In the genomic region with DNA sequence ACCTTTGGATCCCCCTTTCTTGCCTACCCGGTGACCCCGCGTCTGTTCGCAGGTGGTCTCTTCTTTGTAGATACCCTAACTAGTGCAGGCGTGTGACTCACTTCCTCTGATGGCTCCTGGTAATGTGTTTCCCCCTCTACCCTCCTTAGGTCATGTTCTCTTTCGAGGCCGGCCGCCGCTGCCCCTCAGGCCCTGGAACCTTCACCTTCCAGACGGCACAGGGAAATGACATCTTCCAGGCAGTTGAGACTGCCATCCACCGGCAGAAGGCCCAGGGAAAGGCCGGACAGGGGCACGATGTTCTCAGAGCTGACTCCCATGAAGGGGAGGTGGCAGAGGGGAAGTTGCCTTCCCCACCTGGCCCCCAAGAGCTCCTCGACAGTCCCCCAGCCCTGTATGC, we compare ENCODE assay signal across 12 cellular contexts. TPM values are rescaled to one million over a fixed set of nuclear protein-coding genes. Genes with fewer than 3 reads are reported as not detected.
A peak's percentile ranks its signal among the peaks of the same experiment; 100 is the strongest.
DNase-seq lines count a peak whose midpoint lies in the region; ATAC-seq and TF ChIP-seq lines count a peak whose summit lies in the region.
"Had no signal": no experiment of that assay in that cellular context is flagged by ENCODE, and none has a peak within 500 bp of the region (broad histone marks: within the 10 kb centered on the region; RNA-seq: fewer than 3 reads in every experiment).

No MANE protein-coding gene starts in this region.

- no peak for ATAC-seq in activated naive CD8-positive, alpha-beta T cell treated with anti-CD3 and anti-CD28 coated beads, Interleukin-2, amount 50 U/mL, for 24 hours
- no peak for ATAC-seq in HG02642 (IDR thresholded peaks at IDR 0.05; ENCODE audit: poor library complexity, unreplicated experiment)
- no peak for ATAC-seq in HG02623 (IDR thresholded peaks at IDR 0.05; ENCODE audit: unreplicated experiment)
- ATAC-seq: esophagus mucosa had no signal

- H3K9me3 ChIP-seq in AG04450 (ENCODE audit: control insufficient read depth, insufficient read depth, low read length) = no peaks in the 10 kb centered on the region; the same call in 1 of the 2 replicates

- H3K27ac Mint-ChIP-seq in activated naive CD8-positive, alpha-beta T cell treated with anti-CD3 and anti-CD28 coated beads, Interleukin-2, amount 50 U/mL, for 24 hours = no peak overlapping the region
- H3K27ac Mint-ChIP-seq in nephron = no peak overlapping the region

- H3K36me3 Mint-ChIP-seq in activated naive CD8-positive, alpha-beta T cell treated with anti-CD3 and anti-CD28 coated beads, Interleukin-2, amount 50 U/mL, for 24 hours (ENCODE audit: low read depth) = peaks cover 7% of the 10 kb centered on the region
- peaks cover 5% of the 10 kb centered on the region for H3K36me3 Mint-ChIP-seq in nephron (ENCODE audit: low read depth)

- H3K4me1 Mint-ChIP-seq in activated naive CD8-positive, alpha-beta T cell treated with anti-CD3 and anti-CD28 coated beads, Interleukin-2, amount 50 U/mL, for 24 hours = peaks cover 26% of the 10 kb centered on the region
- H3K4me1 Mint-ChIP-seq in nephron = peaks cover 25% of the 10 kb centered on the region

- H3K9me3 Mint-ChIP-seq in activated naive CD8-positive, alpha-beta T cell treated with anti-CD3 and anti-CD28 coated beads, Interleukin-2, amount 50 U/mL, for 24 hours = no peaks in the 10 kb centered on the region
- H3K9me3 Mint-ChIP-seq in nephron = no peaks in the 10 kb centered on the region

- H3K27me3 Mint-ChIP-seq in activated naive CD8-positive, alpha-beta T cell treated with anti-CD3 and anti-CD28 coated beads, Interleukin-2, amount 50 U/mL, for 24 hours = peaks cover 14% of the 10 kb centered on the region
- peaks cover 31% of the 10 kb centered on the region for H3K27me3 Mint-ChIP-seq in nephron (ENCODE audit: low read depth)

- no peak for TF ChIP-seq CTCF in AG04450 (IDR thresholded peaks at IDR 0.05; ENCODE audit: low read depth, low read length)
- TF ChIP-seq CTCF in nephron (IDR thresholded peaks at IDR 0.05; ENCODE audit: unreplicated experiment in 3 of 3) = no peak

- H3K4me3 Mint-ChIP-seq in activated naive CD8-positive, alpha-beta T cell treated with anti-CD3 and anti-CD28 coated beads, Interleukin-2, amount 50 U/mL, for 24 hours = peak overlapping the region; percentile 93
- H3K4me3 Mint-ChIP-seq in nephron = peak overlapping the region; percentile 73 to 96 (median 94)

- H3K4me3 ChIP-seq in AG04450 (ENCODE audit: low read depth, low read length) = peak overlapping the region; percentile 97
- peak overlapping the region; percentile 96; the same call in 1 of the 2 replicates for H3K4me3 ChIP-seq in GM08714 (ENCODE audit: low read length)

- CTCF ChIA-PET in AG04450 (lab: Charles Lee) = no interaction called here

- DNase-seq in AG04450 (ENCODE audit: low read depth, low spot score) (no peak), hypothalamus (lab: John Stamatoyannopoulos, UW) (no peak)
- DNase-seq in activated naive CD8-positive, alpha-beta T cell treated with anti-CD3 and anti-CD28 coated beads, Interleukin-2, amount 50 U/mL, for 24 hours = no peak
- DNase-seq in activated CD4-positive, CD25-positive, alpha-beta regulatory T cell (lab: John Stamatoyannopoulos, UW) = no peak
- DNase-seq: NCI-H1092 treated with DMSO at 0.1 percent for 48 hours; NCI-H774; stimulated activated CD4-positive, alpha-beta T cell treated with anti-CD3 and anti-CD28 coated beads, Interleukin-2, amount 100 ng/mL, for 24 hours had no signal

- H3K27ac ChIP-seq in AG04450 (ENCODE audit: low read depth, low read length) = no peak overlapping the region

- POLR2A ChIA-PET in AG04450 (lab: Yijun Ruan, JAX) = interaction anchor here (0.5 kb wide), 1 partner anchor 173 kb away, joined by 3 read pairs; no protein-coding TSS in a partner anchor

- H3K27me3 ChIP-seq in AG04450 (ENCODE audit: control insufficient read depth, insufficient read depth, low read length) = no peaks in the 10 kb centered on the region

RNA-seq across cellular contexts. Expression of a gene that starts 1.6 kb away (rescaled TPM):
- 16.8 and 24.4 TPM in 2 replicates for polyA plus RNA-seq in AG04450 (2011; rRNA removed)
- 20.9 and 31.4 TPM in 2 replicates for polyA minus RNA-seq in AG04450 (2011; rRNA and poly(A)+ RNA removed)

RNA-seq across cellular contexts. Expression of a gene that starts 2.4 kb away (rescaled TPM):
- polyA plus RNA-seq in AG04450 (2011; rRNA removed) = 41.1 and 46.2 TPM in 2 replicates
- 31.0 and 43.9 TPM in 2 replicates for polyA minus RNA-seq in AG04450 (2011; rRNA and poly(A)+ RNA removed)

RNA-seq across cellular contexts. Expression of a gene that starts 26.4 kb away (rescaled TPM):
- polyA plus RNA-seq in AG04450 (2011; rRNA removed) = 20.2 and 22.4 TPM in 2 replicates
- polyA minus RNA-seq in AG04450 (2011; rRNA and poly(A)+ RNA removed) = 20.1 and 27.3 TPM in 2 replicates

RNA-seq across cellular contexts. Expression of a gene that starts 26.7 kb away (rescaled TPM):
- 51.9 and 64.4 TPM in 2 replicates for polyA plus RNA-seq in AG04450 (2011; rRNA removed)
- 46.1 and 58.0 TPM in 2 replicates for polyA minus RNA-seq in AG04450 (2011; rRNA and poly(A)+ RNA removed)

RNA-seq across cellular contexts. Expression of a gene that starts 30.1 kb away (rescaled TPM):
- polyA plus RNA-seq in AG04450 (2011; rRNA removed) = 0.02 TPM in 1 of 2 replicates, not detected in the other
- polyA minus RNA-seq in AG04450 (2011; rRNA and poly(A)+ RNA removed) = 0.18 TPM in 1 of 2 replicates, not detected in the other
